In the genomic region with DNA sequence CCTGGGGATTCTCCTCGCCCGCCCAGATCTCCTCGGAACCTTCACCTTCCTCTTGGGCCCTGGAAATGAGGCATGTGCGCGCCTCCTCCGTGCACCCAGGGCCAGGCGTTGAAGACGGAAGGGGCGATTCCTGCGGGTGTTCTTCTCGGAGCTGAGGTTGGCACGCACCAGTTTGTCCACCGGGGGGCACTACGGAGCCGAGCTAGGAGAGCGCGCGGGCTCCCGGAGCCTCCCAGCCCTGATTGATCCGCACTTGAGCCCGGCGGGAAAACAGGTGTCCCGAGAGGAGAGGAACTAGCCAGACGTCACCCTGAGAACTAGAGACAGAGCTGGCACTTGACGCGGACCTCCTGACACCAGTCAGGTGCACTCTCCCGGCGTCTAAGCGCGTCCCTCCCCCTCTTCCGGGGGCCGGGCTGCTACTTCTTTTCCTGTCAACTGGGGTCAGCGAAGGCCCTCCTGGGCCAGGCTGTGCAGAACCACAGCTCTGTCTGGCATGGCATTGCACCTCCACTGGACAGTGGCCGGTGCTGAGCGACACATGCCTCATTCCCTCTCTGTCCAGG, we compare ENCODE assay signal across 8 cellular contexts. TPM values are rescaled to one million over a fixed set of nuclear protein-coding genes. Genes with fewer than 3 reads are reported as not detected.
DNase-seq lines count a peak whose midpoint lies in the region; ATAC-seq and TF ChIP-seq lines count a peak whose summit lies in the region.

No MANE protein-coding gene starts in this region.

- no peaks in the 10 kb centered on the region for H3K36me3 Mint-ChIP-seq in effector memory CD8-positive, alpha-beta T cell (ENCODE audit: insufficient read depth)
- no peaks in the 10 kb centered on the region for H3K36me3 Mint-ChIP-seq in mesothelial cell of epicardium

- TF ChIP-seq CTCF in mesothelial cell of epicardium (IDR thresholded peaks at IDR 0.05; ENCODE audit: unreplicated experiment), result peak; percentile 79

- peak overlapping the region; percentile 49 to 64 for H3K27ac Mint-ChIP-seq in effector memory CD8-positive, alpha-beta T cell
- no peak overlapping the region for H3K27ac Mint-ChIP-seq in mesothelial cell of epicardium

- peak; percentile 52 for ATAC-seq in GM18861 (IDR thresholded peaks at IDR 0.05; ENCODE audit: unreplicated experiment)
- ATAC-seq in effector memory CD8-positive, alpha-beta T cell (replicated peaks), result peak; percentile 96

- peaks cover 9 to 20% of the 10 kb centered on the region in 2 donors for H3K27me3 Mint-ChIP-seq in effector memory CD8-positive, alpha-beta T cell
- no peaks in the 10 kb centered on the region for H3K27me3 Mint-ChIP-seq in mesothelial cell of epicardium (ENCODE audit: low read depth)

- H3K4me1 Mint-ChIP-seq in effector memory CD8-positive, alpha-beta T cell (ENCODE audit: low read depth in 2 of 2), result peaks cover 0 to 12% of the 10 kb centered on the region in 2 donors
- H3K4me1 Mint-ChIP-seq in mesothelial cell of epicardium, result peaks cover 17% of the 10 kb centered on the region

- H3K9me3 Mint-ChIP-seq in effector memory CD8-positive, alpha-beta T cell, result no peaks in the 10 kb centered on the region
- H3K9me3 Mint-ChIP-seq in mesothelial cell of epicardium, result no peaks in the 10 kb centered on the region

- DNase-seq in A172 (ENCODE audit: low spot score), result peak; percentile 75
- peak; percentile 60 for DNase-seq in HS-27A (ENCODE audit: low read depth)
- peak; percentile 56 for DNase-seq in NCI-H82 treated with DMSO at 0.1 percent for 48 hours (lab: John Stamatoyannopoulos, UW; ENCODE audit: unreplicated experiment)
- peak; percentile 37 to 71 for DNase-seq in activated CD8-positive, alpha-beta memory T cell treated with anti-CD3 and anti-CD28 coated beads for 1 hour (ENCODE audit: extremely low read depth in 1 of 2, low read depth in 1 of 2)
- peak; percentile 73 to 77 (median 74) for DNase-seq in effector memory CD8-positive, alpha-beta T cell
- DNase-seq in mesothelial cell of epicardium (ENCODE audit: low spot score in 2 of 2, unreplicated experiment in 2 of 2), result peak; percentile 76 to 91
- DNase-seq in stimulated activated CD8-positive, alpha-beta memory T cell treated with anti-CD3 and anti-CD28 coated beads, Interleukin-15, amount 100 ng/mL, for 24 hours (ENCODE audit: low read depth), result peak; percentile 58

- peak overlapping the region; percentile 81 for H3K4me3 Mint-ChIP-seq in effector memory CD8-positive, alpha-beta T cell
- H3K4me3 Mint-ChIP-seq in mesothelial cell of epicardium, result peak overlapping the region; percentile 55

RNA-seq across cellular contexts. Expression of gene SERINC2, which starts 18.3 kb away (rescaled TPM):
- 16.8 and 18.9 TPM in 2 replicates for total RNA-seq in A172 (2014; rRNA removed; shearing (Covaris generic))
- total RNA-seq in mesothelial cell of epicardium, result 45.4 to 49.1 TPM (median 47.1 TPM) in 3 replicates

RNA-seq across cellular contexts. Expression of gene FABP3, which starts 21.8 kb away (rescaled TPM):
- 9.0 and 19.5 TPM in 2 replicates for total RNA-seq in A172 (2014; rRNA removed; shearing (Covaris generic))
- total RNA-seq in mesothelial cell of epicardium, result 4.5 to 6.7 TPM (median 4.6 TPM) in 3 replicates

Comparison
In these comparisons a context has a peak if more than half of its experiments do, and no peak if none do; other contexts are left out.
1. Peak in every context shown above with its lines: DNase-seq and ATAC-seq.